Comparison of ENCODE assay signal across 15 cellular contexts in genomic region chr16:49283376-49284049, GRCh38. TPM values are rescaled to one million over a fixed set of nuclear protein-coding genes. Genes with fewer than 3 reads are reported as not detected.
DNase-seq lines count a peak whose midpoint lies in the region; ATAC-seq and TF ChIP-seq lines count a peak whose summit lies in the region.
"Had no signal": no experiment of that assay in that cellular context is flagged by ENCODE, and none has a peak within 500 bp of the region (broad histone marks: within the 10 kb centered on the region; RNA-seq: fewer than 3 reads in every experiment).

No MANE protein-coding gene starts in this region.

- no peaks in the 10 kb centered on the region for H3K36me3 Mint-ChIP-seq in endodermal cell (ENCODE audit: low read depth)

- H3K4me2 ChIP-seq in KMS-11 (peak overlapping the region; percentile 98), osteoblast (ENCODE audit: insufficient read depth, low read length) (no peak overlapping the region)

- no peak overlapping the region for H3K27ac Mint-ChIP-seq in endodermal cell
- H3K27ac Mint-ChIP-seq: activated T-helper 1 cell treated with anti-CD3 and anti-CD28 coated beads, Interleukin-12 subunit alpha, Interleukin-12 subunit beta, Interleukin-2, Interleukin-4 antibody, amounts not matched to agents 30 ng/mL and 10 ng/mL and 1 ng/mL, durations not matched to agents 14 hours and 24 hours and 36 hours had no signal

- H3K4me1 ChIP-seq in KMS-11 (ENCODE audit: low read depth, poor library complexity, severe bottlenecking) (no peaks in the 10 kb centered on the region), endodermal cell (ENCODE audit: control insufficient read depth, insufficient read depth, low read length) (peaks cover 11% of the 10 kb centered on the region), osteoblast (ENCODE audit: insufficient read depth, low read length) (no peaks in the 10 kb centered on the region)
- H3K4me1 ChIP-seq: foreskin keratinocyte had no signal

- WGBS in endodermal cell (ENCODE audit: insufficient coverage in 1 of 2, insufficient read length in 1 of 2), 2 experiments: 0 to 6% methylated on average over 1 to 25 of the region's 25 CpGs

- no peak for ATAC-seq in GM21423 (IDR thresholded peaks at IDR 0.05; ENCODE audit: unreplicated experiment)
- ATAC-seq: foreskin keratinocyte had no signal

- H3K27me3 ChIP-seq in KMS-11 (ENCODE audit: insufficient read depth, low read depth) (peaks cover 11% of the 10 kb centered on the region; the same call in 1 of the 2 replicates), endodermal cell (ENCODE audit: control insufficient read depth, insufficient read depth, low read length, poor library complexity, severe bottlenecking) (peaks cover 72% of the 10 kb centered on the region), osteoblast (ENCODE audit: insufficient read depth, low read length) (peaks cover 41% of the 10 kb centered on the region)

- peaks cover 76% of the 10 kb centered on the region for H3K27me3 Mint-ChIP-seq in endodermal cell (ENCODE audit: insufficient read depth)

- H2AFZ ChIP-seq in KMS-11 (ENCODE audit: low read depth): peak overlapping the region; percentile 100
- H2AFZ ChIP-seq in osteoblast (ENCODE audit: low read length): no peak overlapping the region

- H3K4me3 Mint-ChIP-seq in endodermal cell: peak overlapping the region; percentile 53

- H3K4me3 ChIP-seq in KMS-11 (IDR thresholded peaks at IDR 0.05; ENCODE audit: insufficient read depth, low read depth, low read length) (no peak overlapping the region), endodermal cell (ENCODE audit: low read length) (peak overlapping the region; percentile 74), osteoblast (ENCODE audit: insufficient read depth, low read length) (no peak overlapping the region)

- H3K79me2 ChIP-seq in KMS-11 (ENCODE audit: insufficient read depth, low read depth): no peaks in the 10 kb centered on the region
- H3K79me2 ChIP-seq in osteoblast (ENCODE audit: insufficient read depth, low read length): no peaks in the 10 kb centered on the region

- DNase-seq in NCI-H1436 (lab: John Stamatoyannopoulos, UW) (peak; percentile 33), NCI-H1436 treated with DMSO at 0.1 percent for 48 hours (lab: John Stamatoyannopoulos, UW) (no peak), endodermal cell (peak; percentile 56), osteoblast (ENCODE audit: insufficient read length, low spot score, missing footprints) (peak; percentile 54), AG08396 (ENCODE audit: low spot score) (no peak)
- DNase-seq in activated T-cell treated with anti-CD3 and anti-CD28 coated beads, Interleukin-2, amount 50 U/mL, for 48 hours: no peak
- DNase-seq: effector CD8-positive, alpha-beta T cell; foreskin keratinocyte; NCI-H2081; occipital lobe; Peyer's patch had no signal

- no peaks in the 10 kb centered on the region for H3K9me3 Mint-ChIP-seq in endodermal cell
- H3K9me3 Mint-ChIP-seq: activated T-helper 1 cell treated with anti-CD3 and anti-CD28 coated beads, Interleukin-12 subunit alpha, Interleukin-12 subunit beta, Interleukin-2, Interleukin-4 antibody, amounts not matched to agents 30 ng/mL and 10 ng/mL and 1 ng/mL, durations not matched to agents 14 hours and 24 hours and 36 hours had no signal

- no peak for TF ChIP-seq CTCF in KMS-11 (conservative IDR thresholded peaks at IDR 0.05; ENCODE audit: low read depth, low read length)
- TF ChIP-seq CTCF in endodermal cell (conservative IDR thresholded peaks at IDR 0.05): no peak
- TF ChIP-seq CTCF in osteoblast (IDR thresholded peaks at IDR 0.05; ENCODE audit: extremely low read depth, low read depth, low read length): no peak

- H4K20me1 ChIP-seq in KMS-11 (ENCODE audit: insufficient read depth): no peaks in the 10 kb centered on the region
- H4K20me1 ChIP-seq in osteoblast (ENCODE audit: insufficient read depth, low read length): no peaks in the 10 kb centered on the region

- H3K27ac ChIP-seq in KMS-11: no peak overlapping the region
- H3K27ac ChIP-seq in endodermal cell (ENCODE audit: low read depth, low read length): no peak overlapping the region
- H3K27ac ChIP-seq in osteoblast (ENCODE audit: low read depth, low read length): no peak overlapping the region
- H3K27ac ChIP-seq: foreskin keratinocyte, Peyer's patch, tibial nerve had no signal

- H3K9ac ChIP-seq in KMS-11 (no peak overlapping the region), endodermal cell (ENCODE audit: extremely low read depth, low read length, poor library complexity, severe bottlenecking) (no peak overlapping the region)

- H3K36me3 ChIP-seq in KMS-11 (ENCODE audit: insufficient read depth): no peaks in the 10 kb centered on the region
- no peaks in the 10 kb centered on the region for H3K36me3 ChIP-seq in endodermal cell (ENCODE audit: control insufficient read depth, insufficient read depth, low read length)
- H3K36me3 ChIP-seq in osteoblast (ENCODE audit: insufficient read depth, low read length): no peaks in the 10 kb centered on the region
- H3K36me3 ChIP-seq: Peyer's patch, tibial nerve had no signal

- peaks cover 30% of the 10 kb centered on the region for H3K4me1 Mint-ChIP-seq in endodermal cell

- H3K9me3 ChIP-seq in endodermal cell (ENCODE audit: control insufficient read depth, low read length) (no peaks in the 10 kb centered on the region), osteoblast (ENCODE audit: low read depth, low read length) (no peaks in the 10 kb centered on the region)
- H3K9me3 ChIP-seq: Peyer's patch, tibial nerve had no signal

RNA-seq across cellular contexts. Expression of gene CBLN1, which starts 1.9 kb away (rescaled TPM):
- 1 to 10 TPM in 1 of 2 donors, under 1 TPM in 1; 0.15 to 1.3 TPM for total RNA-seq in endodermal cell
- 15.0 TPM for polyA plus RNA-seq in endodermal cell (2013, experiment 1 of 2)
- polyA plus RNA-seq in endodermal cell (2013, experiment 2 of 2): 19.2 TPM
- not detected in 2 replicates for total RNA-seq in osteoblast
- total RNA-seq: activated T-helper 1 cell treated with anti-CD3 and anti-CD28 coated beads, Interleukin-12 subunit alpha, Interleukin-12 subunit beta, Interleukin-2, Interleukin-4 antibody, amounts not matched to agents 30 ng/mL and 10 ng/mL and 1 ng/mL, durations not matched to agents 14 hours and 24 hours and 36 hours had no signal

Comparison
In these comparisons a context has a peak if more than half of its experiments do, and no peak if none do; other contexts are left out.
1. DNase-seq: peak in NCI-H1436 (single experiment), endodermal cell (single experiment) and osteoblast (single experiment); none in NCI-H1436 treated with DMSO at 0.1 percent for 48 hours (single experiment), AG08396 (single experiment) and activated T-cell treated with anti-CD3 and anti-CD28 coated beads, Interleukin-2, amount 50 U/mL, for 48 hours (0 of 2).